In genomic region chr12:85310456-85311076, GRCh38 we compare ENCODE assay signal across 12 cellular contexts. TPM values are rescaled to one million over a fixed set of nuclear protein-coding genes. Genes with fewer than 3 reads are reported as not detected.
DNase-seq lines count a peak whose midpoint lies in the region; ATAC-seq and TF ChIP-seq lines count a peak whose summit lies in the region.
"Had no signal": no experiment of that assay in that cellular context is flagged by ENCODE, and none has a peak within 500 bp of the region (broad histone marks: within the 10 kb centered on the region; RNA-seq: fewer than 3 reads in every experiment).

No MANE protein-coding gene starts in this region.

- H3K27me3 ChIP-seq in heart right ventricle = peaks cover 0 to 16% (median 5%) of the 10 kb centered on the region in 7 donors
- no peaks in the 10 kb centered on the region for H3K27me3 ChIP-seq in right cardiac atrium (ENCODE audit: control insufficient read depth, insufficient read depth)
- no peaks in the 10 kb centered on the region for H3K27me3 ChIP-seq in fibroblast of lung (ENCODE audit: control insufficient read depth, insufficient read depth, low read length)
- H3K27me3 ChIP-seq in tibial nerve = no peaks in the 10 kb centered on the region

- H3K4me1 ChIP-seq in heart right ventricle (no peaks in the 10 kb centered on the region), right cardiac atrium (ENCODE audit: control insufficient read depth, insufficient read depth, low read length) (no peaks in the 10 kb centered on the region), fibroblast of lung (ENCODE audit: control insufficient read depth, extremely low read depth, insufficient read depth, low read length) (no peaks in the 10 kb centered on the region), tibial nerve (no peaks in the 10 kb centered on the region)

- H3K36me3 ChIP-seq in heart right ventricle = no peaks in the 10 kb centered on the region
- no peaks in the 10 kb centered on the region for H3K36me3 ChIP-seq in fibroblast of lung (ENCODE audit: control insufficient read depth, insufficient read depth, low read length)
- H3K36me3 ChIP-seq in tibial nerve = no peaks in the 10 kb centered on the region

- no peak overlapping the region for H3K27ac ChIP-seq in heart right ventricle
- H3K27ac ChIP-seq in right cardiac atrium (ENCODE audit: low read length) = no peak overlapping the region
- H3K27ac ChIP-seq in fibroblast of lung (ENCODE audit: insufficient read depth, low read length) = no peak overlapping the region
- no peak overlapping the region for H3K27ac ChIP-seq in tibial nerve

- CTCF ChIA-PET in HEK293T (lab: Yijun Ruan, JAX) = interaction anchor here (0.6 to 0.8 kb wide), 2 partner anchors 27 to 47 kb away, joined by 3 read pairs; no protein-coding TSS in a partner anchor

- ATAC-seq in heart right ventricle (no peak), right cardiac atrium (no peak)
- ATAC-seq: stimulated activated naive CD8-positive, alpha-beta T cell treated with anti-CD3 and anti-CD28 coated beads, Interleukin-15, Interleukin-2, amounts not matched to agents 100 U/mL and 50 U/mL, for 24 hours had no signal

- H2AFZ ChIP-seq in fibroblast of lung (ENCODE audit: low read length) = no peak overlapping the region

- TF ChIP-seq CTCF in heart right ventricle (IDR thresholded peaks at IDR 0.05) = peak in 6 of 9 donors; percentile 5 to 48 (median 26)
- peak in 1 of 2 donors; percentile 20 for TF ChIP-seq CTCF in fibroblast of lung (conservative IDR thresholded peaks at IDR 0.05 in 1 of 2, IDR thresholded peaks at IDR 0.05 in 1 of 2; ENCODE audit: low read depth in 1 of 2, low read length in 2 of 2)
- TF ChIP-seq CTCF in tibial nerve (IDR thresholded peaks at IDR 0.05) = peak in 3 of 5 experiments; percentile 6 to 46 (median 34)

- no peaks in the 10 kb centered on the region for H3K9me3 ChIP-seq in heart right ventricle
- H3K9me3 ChIP-seq in right cardiac atrium (ENCODE audit: control insufficient read depth, low read length) = no peaks in the 10 kb centered on the region
- H3K9me3 ChIP-seq in fibroblast of lung (ENCODE audit: control insufficient read depth, insufficient read depth, low read depth, low read length) = no peaks in the 10 kb centered on the region
- H3K9me3 ChIP-seq in tibial nerve = no peaks in the 10 kb centered on the region

- no peak overlapping the region for H3K4me2 ChIP-seq in fibroblast of lung (ENCODE audit: extremely low read depth, insufficient read depth, low read length)

- DNase-seq in heart right ventricle (no peak), right cardiac atrium (no peak), OCI-M1 (lab: John Stamatoyannopoulos, UW) (peak; percentile 42), fibroblast of lung (ENCODE audit: low read depth in 2 of 2) (peak; percentile 1 to 31), tibial nerve (ENCODE audit: low spot score in 2 of 2) (no peak), HEK293T (ENCODE audit: extremely low spot score) (no peak), NCI-H2171 treated with DMSO at 0.1 percent for 48 hours (lab: John Stamatoyannopoulos, UW) (no peak)
- no peak for DNase-seq in activated CD4-positive, alpha-beta T cell treated with anti-CD3 and anti-CD28 coated beads, Interleukin-2, amount 50 U/mL, for 48 hours
- DNase-seq: activated CD4-positive, alpha-beta T cell treated with anti-CD3 and anti-CD28 coated beads, Interleukin-2, amount 50 U/mL, for 4 hours; CD4-positive, alpha-beta T cell; RPMI8226; stimulated activated naive CD8-positive, alpha-beta T cell treated with anti-CD3 and anti-CD28 coated beads, Interleukin-15, Interleukin-2, amounts not matched to agents 100 U/mL and 50 U/mL, for 24 hours had no signal

- no peaks in the 10 kb centered on the region for H4K20me1 ChIP-seq in fibroblast of lung (ENCODE audit: control insufficient read depth, extremely low read depth, insufficient read depth, low read length)

- POLR2A ChIA-PET in HEK293T (lab: Yijun Ruan, JAX) = no interaction called here

- no peak for TF ChIP-seq POLR2A in tibial nerve (IDR thresholded peaks at IDR 0.05)

- H3K4me3 ChIP-seq in heart right ventricle = no peak overlapping the region
- no peak overlapping the region for H3K4me3 ChIP-seq in right cardiac atrium (ENCODE audit: low read length)
- H3K4me3 ChIP-seq in fibroblast of lung (replicated peaks in 1 of 4; ENCODE audit: control extremely low read depth in 1 of 4, insufficient read depth in 1 of 4, low read depth in 3 of 4, low read length in 4 of 4) = no peak overlapping the region
- H3K4me3 ChIP-seq in tibial nerve = no peak overlapping the region

- intact Hi-C loops in heart right ventricle (cut with DNase I) = no loop called here
- intact Hi-C loops in right cardiac atrium (cut with DNase I) = no loop called here

- H3K9ac ChIP-seq in fibroblast of lung (ENCODE audit: insufficient read depth, low read length) = no peak overlapping the region

- no peaks in the 10 kb centered on the region for H3K79me2 ChIP-seq in fibroblast of lung (ENCODE audit: control insufficient read depth, insufficient read depth, low read length)

- WGBS in heart right ventricle, 2 donors = 86 to 90% methylated on average over 2 of the region's 2 CpGs
- WGBS in right cardiac atrium = 89% methylated on average over 2 of the region's 2 CpGs
- 86 to 90% methylated on average over 2 of the region's 2 CpGs for WGBS in tibial nerve, 2 donors

- TF ChIP-seq EP300 in tibial nerve (IDR thresholded peaks at IDR 0.05) = no peak

TF ChIP-seq in HEK293T, 16 proteins besides CTCF, POLR2A, EP300 and RAD21:
- TF ChIP-seq ARNT (IDR thresholded peaks at IDR 0.05) = no peak
- TF ChIP-seq CTBP1 (IDR thresholded peaks at IDR 0.05; ENCODE audit: borderline replicate concordance) = no peak
- TF ChIP-seq L3MBTL2 (conservative IDR thresholded peaks at IDR 0.05) = no peak
- no peak for TF ChIP-seq FOXM1 (IDR thresholded peaks at IDR 0.05; ENCODE audit: borderline replicate concordance)
- TF ChIP-seq PKNOX1 (IDR thresholded peaks at IDR 0.05) = no peak
- no peak for TF ChIP-seq BHLHE40 (IDR thresholded peaks at IDR 0.05; ENCODE audit: borderline replicate concordance)
- TF ChIP-seq FOXK2 (IDR thresholded peaks at IDR 0.05) = no peak
- TF ChIP-seq FOXA1 (IDR thresholded peaks at IDR 0.05) = no peak
- no peak for TF ChIP-seq LEF1 (IDR thresholded peaks at IDR 0.05; ENCODE audit: borderline replicate concordance)
- no peak for TF ChIP-seq ZNF384 (IDR thresholded peaks at IDR 0.05)
- no peak for TF ChIP-seq ELF4 (IDR thresholded peaks at IDR 0.05)
- TF ChIP-seq SP1 (IDR thresholded peaks at IDR 0.05) = no peak
- no peak for TF ChIP-seq TARDBP (IDR thresholded peaks at IDR 0.05)
- TF ChIP-seq NFRKB (IDR thresholded peaks at IDR 0.05) = no peak
- no peak for TF ChIP-seq HDGF (IDR thresholded peaks at IDR 0.05; ENCODE audit: borderline replicate concordance)

RNA-seq across cellular contexts. Expression of gene ALX1, which starts 30.5 kb away (rescaled TPM):
- total RNA-seq in heart right ventricle (not detected), right cardiac atrium (not detected), fibroblast of lung (not detected in 2 replicates), tibial nerve (not detected)
- polyA plus RNA-seq in heart right ventricle (under 1 TPM in 1 of 2 donors, not detected in 1; 0.03 TPM), right cardiac atrium (not detected), fibroblast of lung (0.03 TPM in 1 of 2 replicates, not detected in the other)
- polyA plus RNA-seq in fibroblast of lung (2012) = not detected in 2 replicates
- not detected in 2 replicates for polyA minus RNA-seq in fibroblast of lung (ENCODE audit: low replicate concordance)
- total RNA-seq: CD4-positive, alpha-beta T cell had no signal

Comparison
In these comparisons a context has a peak if more than half of its experiments do, and no peak if none do; other contexts are left out.
1. DNase-seq: peak in OCI-M1 (single experiment) and fibroblast of lung (2 of 2); none in heart right ventricle (0 of 2), right cardiac atrium (0 of 3), tibial nerve (0 of 2), HEK293T (single experiment), activated CD4-positive, alpha-beta T cell treated with anti-CD3 and anti-CD28 coated beads, Interleukin-2, amount 50 U/mL, for 48 hours (0 of 2) and NCI-H2171 treated with DMSO at 0.1 percent for 48 hours (single experiment).